ENCODE assay signal across 8 cellular contexts in genomic region chr6:119442776-119443184, GRCh38.
DNase-seq lines count a peak whose midpoint lies in the region; ATAC-seq lines count a peak whose summit lies in the region.

No MANE protein-coding gene starts in this region.

- DNase-seq in DMS 273 treated with DMSO at 0.1 percent for 48 hours (lab: John Stamatoyannopoulos, UW) (peak; percentile 67), dermis microvascular lymphatic vessel endothelial cell (ENCODE audit: low read depth in 2 of 2) (peak; percentile 76 to 79), NCI-H2196 (lab: John Stamatoyannopoulos, UW; ENCODE audit: unreplicated experiment) (no peak), NCI-H1436 treated with DMSO at 0.1 percent for 48 hours (lab: John Stamatoyannopoulos, UW) (no peak), NOMO-1 treated with dmso at 0.1 percent for 144 hours (lab: John Stamatoyannopoulos, UW; ENCODE audit: unreplicated experiment) (no peak)
- no peak for DNase-seq in activated naive CD4-positive, alpha-beta T cell treated with anti-CD3 and anti-CD28 coated beads, Interleukin-2, amount 50 U/mL, for 16 hours

- peak; percentile 61 for ATAC-seq in GM19395 (IDR thresholded peaks at IDR 0.05; ENCODE audit: unreplicated experiment)
- peak; percentile 47 for ATAC-seq in HG03139 (IDR thresholded peaks at IDR 0.05; ENCODE audit: unreplicated experiment)

Comparison
In these comparisons a context has a peak if more than half of its experiments do, and no peak if none do; other contexts are left out.
1. DNase-seq: peak in DMS 273 treated with DMSO at 0.1 percent for 48 hours (single experiment) and dermis microvascular lymphatic vessel endothelial cell (2 of 2); none in NCI-H2196 (single experiment), NCI-H1436 treated with DMSO at 0.1 percent for 48 hours (single experiment), activated naive CD4-positive, alpha-beta T cell treated with anti-CD3 and anti-CD28 coated beads, Interleukin-2, amount 50 U/mL, for 16 hours (single experiment) and NOMO-1 treated with dmso at 0.1 percent for 144 hours (single experiment).